ENCODE assay signal across 32 cellular contexts in genomic region chr7:137402535-137403258, GRCh38. TPM values are rescaled to one million over a fixed set of nuclear protein-coding genes. Genes with fewer than 3 reads are reported as not detected.
A peak's percentile ranks its signal among the peaks of the same experiment; 100 is the strongest.
DNase-seq lines count a peak whose midpoint lies in the region; ATAC-seq lines count a peak whose summit lies in the region.
"Had no signal": no experiment of that assay in that cellular context is flagged by ENCODE, and none has a peak within 500 bp of the region (broad histone marks: within the 10 kb centered on the region; RNA-seq: fewer than 3 reads in every experiment).

No MANE protein-coding gene starts in this region.

- H3K36me3 ChIP-seq in ES-I3 (ENCODE audit: insufficient read depth, low read length) (no peaks in the 10 kb centered on the region), iPS-18a (ENCODE audit: control insufficient read depth, low read depth, low read length) (no peaks in the 10 kb centered on the region), neuron (ENCODE audit: insufficient read depth, low read length) (no peaks in the 10 kb centered on the region), aorta (ENCODE audit: control insufficient read depth in 1 of 2, insufficient read depth in 2 of 2, low read length in 1 of 2) (no peaks in the 10 kb centered on the region)
- H3K36me3 ChIP-seq: BE2C, heart left ventricle, left ventricle myocardium inferior, vagina had no signal

- DNase-seq in aorta (no peak), T-helper 17 cell (no peak), SKM-1 treated with dmso at 0.1 percent for 144 hours (lab: John Stamatoyannopoulos, UW; ENCODE audit: unreplicated experiment) (no peak)
- DNase-seq: activated CD4-positive, alpha-beta T cell treated with anti-CD3 and anti-CD28 coated beads for 4 hours; activated CD8-positive, alpha-beta memory T cell treated with anti-CD3 and anti-CD28 coated beads for 24 hours; activated effector memory CD4-positive, alpha-beta T cell treated with anti-CD3 and anti-CD28 coated beads, Interleukin-2, amount 50 U/mL, for 16 hours; activated naive CD8-positive, alpha-beta T cell treated with anti-CD3 and anti-CD28 coated beads for 36 hours; activated T-cell treated with anti-CD3 and anti-CD28 coated beads, Interleukin-2, amount 50 U/mL, for 1 hour; BE2C; DMS153; foreskin fibroblast; heart left ventricle; left ventricle myocardium inferior; naive thymus-derived CD8-positive, alpha-beta T cell; NCI-H1048; NCI-H187 treated with DMSO at 0.1 percent for 48 hours; NCI-H2171 treated with DMSO at 0.1 percent for 48 hours; NCI-H524; NK-92 treated with Interleukin-12 subunit alpha and Interleukin-12 subunit beta, amount 100 ng/mL, for 24 hours; PC-9; thyroid gland had no signal

- H3K27me3 Mint-ChIP-seq in T-helper 17 cell, result no peaks in the 10 kb centered on the region
- H3K27me3 Mint-ChIP-seq: activated naive CD8-positive, alpha-beta T cell treated with anti-CD3 and anti-CD28 coated beads for 36 hours; stimulated activated naive CD8-positive, alpha-beta T cell treated with anti-CD3 and anti-CD28 coated beads, Interleukin-15, Interleukin-2, amounts not matched to agents 100 ng/mL and 50 ng/mL, for 24 hours had no signal

- ATAC-seq in aorta (ENCODE audit: low FRiP score), result no peak
- no peak for ATAC-seq in HG03045 (IDR thresholded peaks at IDR 0.05; ENCODE audit: unreplicated experiment)
- ATAC-seq in T-helper 17 cell, result no peak
- ATAC-seq: A549; heart left ventricle; HepG2; naive thymus-derived CD8-positive, alpha-beta T cell; Right ventricle myocardium inferior had no signal

- no peaks in the 10 kb centered on the region for H3K27me3 ChIP-seq in iPS-18a (ENCODE audit: control insufficient read depth, insufficient read depth, low read length)
- H3K27me3 ChIP-seq in neuron (ENCODE audit: insufficient read depth, low read length), result no peaks in the 10 kb centered on the region
- H3K27me3 ChIP-seq in aorta (ENCODE audit: control insufficient read depth in 1 of 2, insufficient read depth in 2 of 2, low read length in 1 of 2), result no peaks in the 10 kb centered on the region
- H3K27me3 ChIP-seq: BE2C, heart left ventricle, thyroid gland, vagina had no signal

- intact Hi-C loops in aorta (cut with DNase I), result no loop called here

- H3K4me1 ChIP-seq in ES-I3 (ENCODE audit: insufficient read depth, low read length), result peaks cover 26% of the 10 kb centered on the region; the same call in 1 of the 2 replicates
- H3K4me1 ChIP-seq in iPS-18a (ENCODE audit: control insufficient read depth, low read depth, low read length), result peaks cover 26% of the 10 kb centered on the region
- peaks cover 19% of the 10 kb centered on the region for H3K4me1 ChIP-seq in neuron (ENCODE audit: insufficient read depth, low read length)
- H3K4me1 ChIP-seq in aorta (ENCODE audit: control insufficient read depth in 1 of 2, insufficient read depth in 2 of 2, low read length in 2 of 2), result no peaks in the 10 kb centered on the region
- H3K4me1 ChIP-seq: A549, BE2C, heart left ventricle, left ventricle myocardium inferior, vagina had no signal

- H3K27ac Mint-ChIP-seq in T-helper 17 cell, result no peak overlapping the region
- H3K27ac Mint-ChIP-seq: activated naive CD8-positive, alpha-beta T cell treated with anti-CD3 and anti-CD28 coated beads for 36 hours; naive thymus-derived CD8-positive, alpha-beta T cell; stimulated activated naive CD8-positive, alpha-beta T cell treated with anti-CD3 and anti-CD28 coated beads, Interleukin-15, Interleukin-2, amounts not matched to agents 100 ng/mL and 50 ng/mL, for 24 hours had no signal

- H3K9me3 ChIP-seq in ES-I3 (ENCODE audit: control insufficient read depth, insufficient read depth, low read length) (no peaks in the 10 kb centered on the region), iPS-18a (ENCODE audit: control insufficient read depth, low read depth, low read length) (no peaks in the 10 kb centered on the region), neuron (ENCODE audit: low read length) (no peaks in the 10 kb centered on the region), aorta (ENCODE audit: control insufficient read depth, low read length) (no peaks in the 10 kb centered on the region), T-helper 17 cell (ENCODE audit: control insufficient read depth, low read length, poor library complexity, severe bottlenecking) (no peaks in the 10 kb centered on the region)
- H3K9me3 ChIP-seq: A549, BE2C, heart left ventricle, left ventricle myocardium inferior, thyroid gland, vagina had no signal

- H3K4me1 Mint-ChIP-seq in T-helper 17 cell, result no peaks in the 10 kb centered on the region
- H3K4me1 Mint-ChIP-seq: activated naive CD8-positive, alpha-beta T cell treated with anti-CD3 and anti-CD28 coated beads for 36 hours; naive thymus-derived CD8-positive, alpha-beta T cell had no signal

- peak overlapping the region; percentile 23 for H3K4me3 ChIP-seq in iPS-18a (ENCODE audit: low read length)
- peak overlapping the region; percentile 35 for H3K4me3 ChIP-seq in neuron (ENCODE audit: low read length)
- no peak overlapping the region for H3K4me3 ChIP-seq in aorta (ENCODE audit: low read length in 2 of 2)
- H3K4me3 ChIP-seq: A549, heart left ventricle, left ventricle myocardium inferior, PC-9, thyroid gland, vagina had no signal

- peak overlapping the region; percentile 37 for H3K27ac ChIP-seq in angular gyrus (ENCODE audit: low read depth, low read length)
- peak overlapping the region; percentile 25 for H3K27ac ChIP-seq in iPS-18a (ENCODE audit: low read length)
- no peak overlapping the region for H3K27ac ChIP-seq in aorta (ENCODE audit: low read depth in 1 of 2, low read length in 2 of 2)
- H3K27ac ChIP-seq: A549, heart left ventricle, left ventricle myocardium inferior, PC-9, thyroid gland, vagina had no signal

- H3K9ac ChIP-seq in ES-I3 (ENCODE audit: low read depth, low read length) (peak overlapping the region; percentile 32), iPS-18a (ENCODE audit: low read length) (peak overlapping the region; percentile 10)

- H3K4me3 Mint-ChIP-seq in T-helper 17 cell, result no peak overlapping the region
- H3K4me3 Mint-ChIP-seq: activated naive CD8-positive, alpha-beta T cell treated with anti-CD3 and anti-CD28 coated beads for 36 hours; naive thymus-derived CD8-positive, alpha-beta T cell; stimulated activated naive CD8-positive, alpha-beta T cell treated with anti-CD3 and anti-CD28 coated beads, Interleukin-15, Interleukin-2, amounts not matched to agents 100 ng/mL and 50 ng/mL, for 24 hours had no signal

- 75 to 77% methylated on average over 8 of the region's 8 CpGs for WGBS in aorta, 2 donors

- peaks cover 2% of the 10 kb centered on the region for H3K36me3 Mint-ChIP-seq in T-helper 17 cell (ENCODE audit: low read depth)
- H3K36me3 Mint-ChIP-seq: activated naive CD8-positive, alpha-beta T cell treated with anti-CD3 and anti-CD28 coated beads for 36 hours; naive thymus-derived CD8-positive, alpha-beta T cell had no signal

- H2AFZ ChIP-seq in neuron (ENCODE audit: low read depth, low read length), result peak overlapping the region; percentile 41
- H2AFZ ChIP-seq: PC-9 had no signal

RNA-seq across cellular contexts. Expression of gene PTN, which starts 59.2 kb away (rescaled TPM):
- total RNA-seq in aorta (1 to 10 TPM; 3.2 to 6.4 TPM), T-helper 17 cell (not detected)
- polyA plus RNA-seq in aorta, result 10 to 100 TPM; 17.7 to 36.4 TPM
- total RNA-seq: activated naive CD8-positive, alpha-beta T cell treated with anti-CD3 and anti-CD28 coated beads for 36 hours; dermis microvascular lymphatic vessel endothelial cell; HepG2; naive thymus-derived CD8-positive, alpha-beta T cell had no signal
- polyA plus RNA-seq: A549; HepG2; naive thymus-derived CD8-positive, alpha-beta T cell had no signal

Comparison
In these comparisons a context has a peak if more than half of its experiments do, and no peak if none do; other contexts are left out.
1. H3K27ac ChIP-seq: peak in angular gyrus (single experiment) and iPS-18a (single experiment); none in aorta (0 of 2).
2. H3K4me3 ChIP-seq: peak in iPS-18a (single experiment) and neuron (single experiment); none in aorta (0 of 2).
3. RNA of gene PTN, which starts 59.2 kb away (total RNA-seq): 3.2 to 6.4 TPM in aorta; not detected in T-helper 17 cell; every median in the first group is over 4 times any median in the second.